Comparison of ENCODE assay signal across 13 cellular contexts in the genomic region with DNA sequence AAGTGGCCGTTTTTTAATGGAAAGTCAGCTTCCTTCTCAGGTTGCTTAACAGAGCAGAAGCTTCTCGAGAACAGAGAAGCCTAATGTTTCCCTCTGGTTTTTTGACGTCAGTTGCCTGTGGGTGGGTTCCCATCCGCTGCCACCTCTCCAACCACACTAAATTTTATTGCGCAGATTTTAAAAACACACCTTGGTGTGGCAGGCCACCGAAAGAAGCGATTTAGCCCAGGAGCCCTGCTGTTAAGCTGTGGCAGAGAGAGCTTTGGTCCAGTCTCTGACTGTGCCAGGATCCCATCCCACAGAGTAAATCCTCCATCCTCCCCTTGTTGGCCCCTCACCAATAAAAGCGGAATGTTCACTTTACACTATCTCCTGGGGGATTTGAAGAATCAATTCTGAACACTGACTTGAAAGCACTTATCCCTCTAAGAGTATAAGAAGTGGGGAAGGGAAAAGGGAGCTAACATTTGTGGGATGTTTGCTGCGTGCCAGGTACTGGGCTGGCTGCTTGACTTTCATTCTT.
DNase-seq lines count a peak whose midpoint lies in the region; ATAC-seq and TF ChIP-seq lines count a peak whose summit lies in the region.
"Had no signal": no experiment of that assay in that cellular context is flagged by ENCODE, and none has a peak within 500 bp of the region (broad histone marks: within the 10 kb centered on the region; RNA-seq: fewer than 3 reads in every experiment).

No MANE protein-coding gene starts in this region.

- peak overlapping the region; percentile 48 to 84 (median 80) for H3K27ac ChIP-seq in stomach

- peaks cover 25 to 44% (median 38%) of the 10 kb centered on the region in 4 donors for H3K4me1 ChIP-seq in stomach

- peak; percentile 22 for ATAC-seq in left lobe of liver
- no peak for ATAC-seq in HG03039 (IDR thresholded peaks at IDR 0.05; ENCODE audit: unreplicated experiment)
- ATAC-seq in HG03378 (IDR thresholded peaks at IDR 0.05; ENCODE audit: unreplicated experiment): no peak
- ATAC-seq: esophagus mucosa, T-helper 17 cell had no signal

- peak overlapping the region in 2 of 5 experiments; percentile 4 to 13 for H3K4me3 Mint-ChIP-seq in brain
- H3K4me3 Mint-ChIP-seq: HFFc6, T-helper 17 cell had no signal

- no peaks in the 10 kb centered on the region for H3K27me3 ChIP-seq in stomach
- H3K27me3 ChIP-seq: adrenal gland had no signal

- H3K36me3 ChIP-seq in stomach: no peaks in the 10 kb centered on the region
- H3K36me3 ChIP-seq: adrenal gland had no signal

- H3K9me3 ChIP-seq in stomach: no peaks in the 10 kb centered on the region
- H3K9me3 ChIP-seq: adrenal gland had no signal

- H3K4me1 Mint-ChIP-seq in brain: peaks cover 89% of the 10 kb centered on the region

- TF ChIP-seq EP300 in stomach (IDR thresholded peaks at IDR 0.05): no peak

- no peaks in the 10 kb centered on the region for H3K36me3 Mint-ChIP-seq in brain

- TF ChIP-seq CTCF in NB4 (IDR thresholded peaks at IDR 0.05; ENCODE audit: low read depth, low read length): no peak
- no peak for TF ChIP-seq CTCF in brain (conservative IDR thresholded peaks at IDR 0.05)
- no peak for TF ChIP-seq CTCF in stomach (IDR thresholded peaks at IDR 0.05)

- H3K27me3 Mint-ChIP-seq in brain: peaks cover 7% of the 10 kb centered on the region
- H3K27me3 Mint-ChIP-seq: T-helper 17 cell had no signal

- H3K4me3 ChIP-seq in NB4 (ENCODE audit: low read depth, low read length) (no peak overlapping the region), stomach (no peak overlapping the region)
- H3K4me3 ChIP-seq: adrenal gland had no signal

- intact Hi-C loops in stomach (cut with DNase I; ENCODE audit: low total_unique reads): no loop called here

- H3K9me3 Mint-ChIP-seq in brain: no peaks in the 10 kb centered on the region
- H3K9me3 Mint-ChIP-seq: HFFc6 had no signal

- 45 to 57% (median 51%) methylated on average over 9 of the region's 9 CpGs for WGBS in stomach, 5 donors

- TF ChIP-seq POLR2A in NB4 (IDR thresholded peaks at IDR 0.05; ENCODE audit: extremely low read depth, insufficient read length): no peak
- TF ChIP-seq POLR2A in stomach (IDR thresholded peaks at IDR 0.05): no peak

- peak overlapping the region in 3 of 5 experiments; percentile 76 to 87 (median 85) for H3K27ac Mint-ChIP-seq in brain
- H3K27ac Mint-ChIP-seq: HFFc6, T-helper 17 cell had no signal

- DNase-seq in NB4 (ENCODE audit: low read depth): peak; percentile 14
- no peak for DNase-seq in left lobe of liver (ENCODE audit: low spot score)
- DNase-seq in stomach: no peak
- DNase-seq in HuH-7.5 (ENCODE audit: low spot score): no peak
- DNase-seq in kidney tubule cell (ENCODE audit: low spot score): no peak
- DNase-seq: HFFc6, NCI-H774, T-helper 17 cell had no signal
